In genomic region chr1:23879809-23880208, GRCh38 we compare ENCODE assay signal across 20 cellular contexts. TPM values are rescaled to one million over a fixed set of nuclear protein-coding genes. Genes with fewer than 3 reads are reported as not detected.
A peak's percentile ranks its signal among the peaks of the same experiment; 100 is the strongest.
DNase-seq lines count a peak whose midpoint lies in the region; ATAC-seq and TF ChIP-seq lines count a peak whose summit lies in the region.
"Had no signal": no experiment of that assay in that cellular context is flagged by ENCODE, and none has a peak within 500 bp of the region (broad histone marks: within the 10 kb centered on the region; RNA-seq: fewer than 3 reads in every experiment).

No MANE protein-coding gene starts in this region.

- DNase-seq in activated B cell treated with CpG ODN at 0.5 μM for 24 hours (no peak), dorsolateral prefrontal cortex (no peak)
- DNase-seq in central memory CD8-positive, alpha-beta T cell (ENCODE audit: low spot score in 2 of 2) = no peak
- DNase-seq in stimulated activated naive B cell treated with anti-CD40 and anti-IgM and Interleukin-4, amounts not matched to agents 10 μg/mL and 1 μg/mL and 100 μg/mL, for 72 hours = no peak
- DNase-seq: Caco-2; CD4-positive, CD25-positive, alpha-beta regulatory T cell; CD8-positive, alpha-beta T cell; DMS153; DND-41; H9; HFFc6 had no signal

- H3K27me3 ChIP-seq in dorsolateral prefrontal cortex = no peaks in the 10 kb centered on the region
- H3K27me3 ChIP-seq: BLaER1 had no signal

- TF ChIP-seq CTCF in activated B cell treated with CpG ODN at 0.5 μM for 24 hours (IDR thresholded peaks at IDR 0.05) (no peak), dorsolateral prefrontal cortex (IDR thresholded peaks at IDR 0.05 in 54 of 56, conservative IDR thresholded peaks at IDR 0.05 in 2 of 56; ENCODE audit: low read depth in 1 of 56, partially characterized antibody in 56 of 56) (no peak)

- no peak for ATAC-seq in activated B cell treated with CpG ODN at 0.5 μM for 24 hours (ENCODE audit: low read depth)
- no peak for ATAC-seq in central memory CD8-positive, alpha-beta T cell (replicated peaks; ENCODE audit: extremely low read depth, poor library complexity, severe bottlenecking)
- ATAC-seq in stimulated activated naive B cell treated with anti-CD40 and anti-IgM and Interleukin-4, amounts not matched to agents 10 μg/mL and 1 μg/mL and 100 μg/mL, for 72 hours (replicated peaks) = no peak
- ATAC-seq in GM18873 (IDR thresholded peaks at IDR 0.05; ENCODE audit: low FRiP score, unreplicated experiment) = no peak
- ATAC-seq in GM19455 (IDR thresholded peaks at IDR 0.05; ENCODE audit: unreplicated experiment) = no peak
- ATAC-seq: CD8-positive, alpha-beta T cell; GM23338; HCT116 had no signal

- H3K9me3 Mint-ChIP-seq in activated B cell treated with CpG ODN at 0.5 μM for 24 hours = peaks cover 9% of the 10 kb centered on the region
- no peaks in the 10 kb centered on the region for H3K9me3 Mint-ChIP-seq in central memory CD8-positive, alpha-beta T cell
- H3K9me3 Mint-ChIP-seq in stimulated activated naive B cell treated with anti-CD40 and anti-IgM and Interleukin-4, amounts not matched to agents 10 μg/mL and 1 μg/mL and 100 μg/mL, for 72 hours = peaks cover 14 to 17% of the 10 kb centered on the region in 2 donors

- intact Hi-C loops in activated B cell treated with CpG ODN at 0.5 μM for 24 hours (cut with micrococcal nuclease) (no loop called here), dorsolateral prefrontal cortex (cut with DNase I) (loop anchor here in 1 of 2 donors (10.0 kb wide), 1 partner anchor 185 kb away; the partner anchor contains the start of gene RPL11)

- H3K27ac ChIP-seq in dorsolateral prefrontal cortex = no peak overlapping the region
- H3K27ac ChIP-seq: BLaER1, C4-2B had no signal

- H3K36me3 Mint-ChIP-seq in activated B cell treated with CpG ODN at 0.5 μM for 24 hours (ENCODE audit: low read depth) = peaks cover 65% of the 10 kb centered on the region
- peaks cover 13% of the 10 kb centered on the region for H3K36me3 Mint-ChIP-seq in central memory CD8-positive, alpha-beta T cell (ENCODE audit: insufficient read depth)
- H3K36me3 Mint-ChIP-seq in stimulated activated naive B cell treated with anti-CD40 and anti-IgM and Interleukin-4, amounts not matched to agents 10 μg/mL and 1 μg/mL and 100 μg/mL, for 72 hours = peaks cover 57 to 69% of the 10 kb centered on the region in 2 donors
- H3K36me3 Mint-ChIP-seq: CD4-positive, CD25-positive, alpha-beta regulatory T cell had no signal

- POLR2A ChIA-PET in activated B cell treated with CpG ODN at 0.5 μM for 24 hours (lab: Charles Lee) = interaction anchor here (0.6 to 3.8 kb wide), 4 partner anchors 12 to 95 kb away, joined by 3 to 27 read pairs (median 4); no protein-coding TSS in a partner anchor

- H3K4me3 ChIP-seq in dorsolateral prefrontal cortex = no peak overlapping the region
- H3K4me3 ChIP-seq: BLaER1, GM23338 had no signal

- peak overlapping the region; percentile 10 for H3K27ac Mint-ChIP-seq in activated B cell treated with CpG ODN at 0.5 μM for 24 hours
- no peak overlapping the region for H3K27ac Mint-ChIP-seq in central memory CD8-positive, alpha-beta T cell (ENCODE audit: low read depth)
- peak overlapping the region; percentile 57 for H3K27ac Mint-ChIP-seq in stimulated activated naive B cell treated with anti-CD40 and anti-IgM and Interleukin-4, amounts not matched to agents 10 μg/mL and 1 μg/mL and 100 μg/mL, for 72 hours
- H3K27ac Mint-ChIP-seq: CD4-positive, CD25-positive, alpha-beta regulatory T cell; CD8-positive, alpha-beta T cell; GM23338; H9; HFFc6 had no signal

- H3K4me3 Mint-ChIP-seq in activated B cell treated with CpG ODN at 0.5 μM for 24 hours = no peak overlapping the region
- H3K4me3 Mint-ChIP-seq in central memory CD8-positive, alpha-beta T cell = peak overlapping the region; percentile 13
- no peak overlapping the region for H3K4me3 Mint-ChIP-seq in stimulated activated naive B cell treated with anti-CD40 and anti-IgM and Interleukin-4, amounts not matched to agents 10 μg/mL and 1 μg/mL and 100 μg/mL, for 72 hours
- H3K4me3 Mint-ChIP-seq: CD4-positive, CD25-positive, alpha-beta regulatory T cell; CD8-positive, alpha-beta T cell; GM23338; H9; HFFc6 had no signal

- CTCF ChIA-PET in activated B cell treated with CpG ODN at 0.5 μM for 24 hours (lab: Charles Lee) = interaction anchor here (1.2 kb wide), 1 partner anchor 11 kb away, joined by 3 read pairs; no protein-coding TSS in a partner anchor

- H3K27me3 Mint-ChIP-seq in activated B cell treated with CpG ODN at 0.5 μM for 24 hours = no peaks in the 10 kb centered on the region
- H3K27me3 Mint-ChIP-seq in central memory CD8-positive, alpha-beta T cell = no peaks in the 10 kb centered on the region
- H3K27me3 Mint-ChIP-seq in stimulated activated naive B cell treated with anti-CD40 and anti-IgM and Interleukin-4, amounts not matched to agents 10 μg/mL and 1 μg/mL and 100 μg/mL, for 72 hours = no peaks in the 10 kb centered on the region

- peaks cover 14% of the 10 kb centered on the region for H3K4me1 Mint-ChIP-seq in activated B cell treated with CpG ODN at 0.5 μM for 24 hours
- no peaks in the 10 kb centered on the region for H3K4me1 Mint-ChIP-seq in central memory CD8-positive, alpha-beta T cell
- H3K4me1 Mint-ChIP-seq in stimulated activated naive B cell treated with anti-CD40 and anti-IgM and Interleukin-4, amounts not matched to agents 10 μg/mL and 1 μg/mL and 100 μg/mL, for 72 hours = peaks cover 18 to 20% of the 10 kb centered on the region in 2 donors
- H3K4me1 Mint-ChIP-seq: GM23338, H9 had no signal

RNA-seq across cellular contexts. Expression of gene FUCA1, which starts 11.7 kb away (rescaled TPM):
- total RNA-seq in activated B cell treated with CpG ODN at 0.5 μM for 24 hours (9.5 and 10.7 TPM in 2 replicates), dorsolateral prefrontal cortex (10 to 100 TPM in 48 of 120 experiments, 1 to 10 TPM in 72; 4.2 to 14.8 (median 9.3) TPM)

RNA-seq across cellular contexts. Expression of gene CNR2, which starts 33.4 kb away (rescaled TPM):
- 44.5 and 51.0 TPM in 2 replicates for total RNA-seq in activated B cell treated with CpG ODN at 0.5 μM for 24 hours
- under 1 TPM in 1 of 120 experiments, not detected in 119; 0.13 TPM for total RNA-seq in dorsolateral prefrontal cortex
- total RNA-seq: A172, A673, Caco-2, GM23338, H4, H9, HFFc6 had no signal

RNA-seq across cellular contexts. Expression of gene HMGCL, which starts 54.6 kb away (rescaled TPM):
- total RNA-seq in activated B cell treated with CpG ODN at 0.5 μM for 24 hours (21.0 and 30.7 TPM in 2 replicates), dorsolateral prefrontal cortex (10 to 100 TPM; 13.4 to 38.9 (median 24.4) TPM)

Comparison
In these comparisons a context has a peak if more than half of its experiments do, and no peak if none do; other contexts are left out.
1. RNA of gene CNR2, which starts 33.4 kb away (total RNA-seq): 44.5 to 51.0 TPM in activated B cell treated with CpG ODN at 0.5 μM for 24 hours; 0.13 TPM in dorsolateral prefrontal cortex; every median in the first group is over 10 times any median in the second.